ENCODE assay signal across 15 cellular contexts in genomic region chr10:77820349-77820748, GRCh38.
DNase-seq lines count a peak whose midpoint lies in the region; ATAC-seq and TF ChIP-seq lines count a peak whose summit lies in the region.
"Had no signal": no experiment of that assay in that cellular context is flagged by ENCODE, and none has a peak within 500 bp of the region (broad histone marks: within the 10 kb centered on the region; RNA-seq: fewer than 3 reads in every experiment).

No MANE protein-coding gene starts in this region.

- H3K4me3 ChIP-seq in gastrocnemius medialis: no peak overlapping the region

- H3K4me3 Mint-ChIP-seq in activated naive CD8-positive, alpha-beta T cell treated with anti-CD3 and anti-CD28 coated beads, Interleukin-2, amount 10 ng/mL, durations not matched to agents 7 days and 5 days: no peak overlapping the region
- H3K4me3 Mint-ChIP-seq in activated naive CD8-positive, alpha-beta T cell treated with anti-CD3 and anti-CD28 coated beads for 36 hours: no peak overlapping the region
- no peak overlapping the region for H3K4me3 Mint-ChIP-seq in activated CD8-positive, alpha-beta T cell treated with anti-CD3 and anti-CD28 coated beads for 36 hours
- H3K4me3 Mint-ChIP-seq in glutamatergic neuron (ENCODE audit: unreplicated experiment): no peak overlapping the region
- no peak overlapping the region for H3K4me3 Mint-ChIP-seq in stimulated activated naive CD8-positive, alpha-beta T cell treated with anti-CD3 and anti-CD28 coated beads, Interleukin-15, amount 100 ng/mL, for 72 hours

- H3K9me3 ChIP-seq in gastrocnemius medialis: no peaks in the 10 kb centered on the region

- no peak for TF ChIP-seq CTCF in activated CD8-positive, alpha-beta T cell treated with anti-CD3 and anti-CD28 coated beads for 36 hours (IDR thresholded peaks at IDR 0.05)
- no peak for TF ChIP-seq CTCF in glutamatergic neuron (IDR thresholded peaks at IDR 0.05; ENCODE audit: partially characterized antibody, unreplicated experiment)
- TF ChIP-seq CTCF in gastrocnemius medialis (IDR thresholded peaks at IDR 0.05 in 4 of 5, conservative IDR thresholded peaks at IDR 0.05 in 1 of 5): no peak

- in situ Hi-C loops in gastrocnemius medialis (cut with MboI; ENCODE audit: low sequenced_read_pairs in 4 of 4): no loop called here

- DNase-seq in activated naive CD8-positive, alpha-beta T cell treated with anti-CD3 and anti-CD28 coated beads, Interleukin-2, amount 10 ng/mL, durations not matched to agents 7 days and 5 days: no peak
- DNase-seq in activated naive CD8-positive, alpha-beta T cell treated with anti-CD3 and anti-CD28 coated beads for 36 hours: no peak
- peak; percentile 47 for DNase-seq in activated CD8-positive, alpha-beta T cell treated with anti-CD3 and anti-CD28 coated beads for 36 hours
- DNase-seq in glutamatergic neuron (no peak), CD1c-positive myeloid dendritic cell (ENCODE audit: extremely low spot score) (no peak), gastrocnemius medialis (no peak), hypothalamus (lab: John Stamatoyannopoulos, UW) (no peak)
- no peak for DNase-seq in stimulated activated naive CD8-positive, alpha-beta T cell treated with anti-CD3 and anti-CD28 coated beads, Interleukin-15, amount 100 ng/mL, for 72 hours
- DNase-seq: amniotic stem cell; GF-D8; head of caudate nucleus; NCI-H1417 treated with DMSO at 0.1 percent for 48 hours; occipital lobe; stimulated activated CD4-positive, alpha-beta T cell treated with anti-CD3 and anti-CD28 coated beads, Interleukin-1b, Interleukin-23, amount 100 ng/mL, for 48 hours had no signal

- CTCF ChIA-PET in activated CD8-positive, alpha-beta T cell treated with anti-CD3 and anti-CD28 coated beads for 36 hours (lab: Charles Lee): interaction anchor here (0.6 kb wide), 1 partner anchor 1686 kb away, joined by 3 read pairs; no protein-coding TSS in a partner anchor

- H3K27me3 Mint-ChIP-seq in activated naive CD8-positive, alpha-beta T cell treated with anti-CD3 and anti-CD28 coated beads, Interleukin-2, amount 10 ng/mL, durations not matched to agents 7 days and 5 days: no peaks in the 10 kb centered on the region
- H3K27me3 Mint-ChIP-seq in activated naive CD8-positive, alpha-beta T cell treated with anti-CD3 and anti-CD28 coated beads for 36 hours: no peaks in the 10 kb centered on the region
- H3K27me3 Mint-ChIP-seq in activated CD8-positive, alpha-beta T cell treated with anti-CD3 and anti-CD28 coated beads for 36 hours: no peaks in the 10 kb centered on the region
- no peaks in the 10 kb centered on the region for H3K27me3 Mint-ChIP-seq in glutamatergic neuron (ENCODE audit: unreplicated experiment)
- H3K27me3 Mint-ChIP-seq in stimulated activated naive CD8-positive, alpha-beta T cell treated with anti-CD3 and anti-CD28 coated beads, Interleukin-15, amount 100 ng/mL, for 72 hours: no peaks in the 10 kb centered on the region

- H3K36me3 Mint-ChIP-seq in activated naive CD8-positive, alpha-beta T cell treated with anti-CD3 and anti-CD28 coated beads, Interleukin-2, amount 10 ng/mL, durations not matched to agents 7 days and 5 days: no peaks in the 10 kb centered on the region
- H3K36me3 Mint-ChIP-seq in activated naive CD8-positive, alpha-beta T cell treated with anti-CD3 and anti-CD28 coated beads for 36 hours: no peaks in the 10 kb centered on the region
- H3K36me3 Mint-ChIP-seq in activated CD8-positive, alpha-beta T cell treated with anti-CD3 and anti-CD28 coated beads for 36 hours (ENCODE audit: low read depth): no peaks in the 10 kb centered on the region
- no peaks in the 10 kb centered on the region for H3K36me3 Mint-ChIP-seq in glutamatergic neuron (ENCODE audit: unreplicated experiment)

- H3K27me3 ChIP-seq in gastrocnemius medialis: no peaks in the 10 kb centered on the region

- intact Hi-C loops in activated CD8-positive, alpha-beta T cell treated with anti-CD3 and anti-CD28 coated beads for 36 hours (cut with micrococcal nuclease): no loop called here
- intact Hi-C loops in gastrocnemius medialis (cut with DNase I; ENCODE audit: low total_unique reads): no loop called here

- no peak overlapping the region for H3K27ac ChIP-seq in gastrocnemius medialis

- POLR2A ChIA-PET in activated naive CD8-positive, alpha-beta T cell treated with anti-CD3 and anti-CD28 coated beads, Interleukin-2, amount 10 ng/mL, durations not matched to agents 7 days and 5 days (lab: Charles Lee): interaction anchor here (1.3 kb wide), 1 partner anchor 9 kb away, joined by 3 read pairs; no protein-coding TSS in a partner anchor
- POLR2A ChIA-PET in activated CD8-positive, alpha-beta T cell treated with anti-CD3 and anti-CD28 coated beads for 36 hours (lab: Charles Lee): interaction anchor here (1.1 kb wide), 1 partner anchor 16 kb away, joined by 3 read pairs; no protein-coding TSS in a partner anchor

- TF ChIP-seq POLR2A in gastrocnemius medialis (IDR thresholded peaks at IDR 0.05): no peak

- H3K4me1 ChIP-seq in gastrocnemius medialis: no peaks in the 10 kb centered on the region

- ATAC-seq in activated naive CD8-positive, alpha-beta T cell treated with anti-CD3 and anti-CD28 coated beads, Interleukin-2, amount 10 ng/mL, durations not matched to agents 7 days and 5 days (ENCODE audit: low read depth): peak; percentile 55
- peak; percentile 81 for ATAC-seq in activated CD8-positive, alpha-beta T cell treated with anti-CD3 and anti-CD28 coated beads for 36 hours
- peak; percentile 29 for ATAC-seq in stimulated activated naive CD8-positive, alpha-beta T cell treated with anti-CD3 and anti-CD28 coated beads, Interleukin-15, amount 100 ng/mL, for 72 hours
- ATAC-seq in gastrocnemius medialis: no peak
- ATAC-seq: sciatic nerve had no signal

- H3K27ac Mint-ChIP-seq in activated naive CD8-positive, alpha-beta T cell treated with anti-CD3 and anti-CD28 coated beads, Interleukin-2, amount 10 ng/mL, durations not matched to agents 7 days and 5 days: peak overlapping the region; percentile 76
- H3K27ac Mint-ChIP-seq in activated naive CD8-positive, alpha-beta T cell treated with anti-CD3 and anti-CD28 coated beads for 36 hours: no peak overlapping the region
- H3K27ac Mint-ChIP-seq in activated CD8-positive, alpha-beta T cell treated with anti-CD3 and anti-CD28 coated beads for 36 hours: peak overlapping the region; percentile 77
- H3K27ac Mint-ChIP-seq in glutamatergic neuron (ENCODE audit: unreplicated experiment): peak overlapping the region; percentile 22
- peak overlapping the region; percentile 71 to 76 for H3K27ac Mint-ChIP-seq in stimulated activated naive CD8-positive, alpha-beta T cell treated with anti-CD3 and anti-CD28 coated beads, Interleukin-15, amount 100 ng/mL, for 72 hours

- no peaks in the 10 kb centered on the region for H3K9me3 Mint-ChIP-seq in activated naive CD8-positive, alpha-beta T cell treated with anti-CD3 and anti-CD28 coated beads, Interleukin-2, amount 10 ng/mL, durations not matched to agents 7 days and 5 days
- no peaks in the 10 kb centered on the region for H3K9me3 Mint-ChIP-seq in activated naive CD8-positive, alpha-beta T cell treated with anti-CD3 and anti-CD28 coated beads for 36 hours
- no peaks in the 10 kb centered on the region for H3K9me3 Mint-ChIP-seq in activated CD8-positive, alpha-beta T cell treated with anti-CD3 and anti-CD28 coated beads for 36 hours
- H3K9me3 Mint-ChIP-seq in glutamatergic neuron (ENCODE audit: unreplicated experiment): peaks cover 5% of the 10 kb centered on the region
- no peaks in the 10 kb centered on the region for H3K9me3 Mint-ChIP-seq in stimulated activated naive CD8-positive, alpha-beta T cell treated with anti-CD3 and anti-CD28 coated beads, Interleukin-15, amount 100 ng/mL, for 72 hours

- H3K4me1 Mint-ChIP-seq in activated naive CD8-positive, alpha-beta T cell treated with anti-CD3 and anti-CD28 coated beads, Interleukin-2, amount 10 ng/mL, durations not matched to agents 7 days and 5 days: peaks cover 9% of the 10 kb centered on the region
- H3K4me1 Mint-ChIP-seq in activated naive CD8-positive, alpha-beta T cell treated with anti-CD3 and anti-CD28 coated beads for 36 hours: peaks cover 7% of the 10 kb centered on the region
- peaks cover 8% of the 10 kb centered on the region for H3K4me1 Mint-ChIP-seq in activated CD8-positive, alpha-beta T cell treated with anti-CD3 and anti-CD28 coated beads for 36 hours (ENCODE audit: low read depth)
- peaks cover 6% of the 10 kb centered on the region for H3K4me1 Mint-ChIP-seq in glutamatergic neuron (ENCODE audit: low read depth, unreplicated experiment)
- peaks cover 14% of the 10 kb centered on the region for H3K4me1 Mint-ChIP-seq in stimulated activated naive CD8-positive, alpha-beta T cell treated with anti-CD3 and anti-CD28 coated beads, Interleukin-15, amount 100 ng/mL, for 72 hours

- peaks cover 0 to 94% of the 10 kb centered on the region in 2 donors for H3K36me3 ChIP-seq in gastrocnemius medialis

Comparison
In these comparisons a context has a peak if more than half of its experiments do, and no peak if none do; other contexts are left out.
1. ATAC-seq: peak in activated naive CD8-positive, alpha-beta T cell treated with anti-CD3 and anti-CD28 coated beads, Interleukin-2, amount 10 ng/mL, durations not matched to agents 7 days and 5 days (single experiment), activated CD8-positive, alpha-beta T cell treated with anti-CD3 and anti-CD28 coated beads for 36 hours (single experiment) and stimulated activated naive CD8-positive, alpha-beta T cell treated with anti-CD3 and anti-CD28 coated beads, Interleukin-15, amount 100 ng/mL, for 72 hours (single experiment); none in gastrocnemius medialis (0 of 2).